In genomic region chr22:24455039-24455438, GRCh38 we compare ENCODE assay signal across 1 cellular context.
TF ChIP-seq lines count a peak whose summit lies in the region.

No MANE protein-coding gene starts in this region.

TF ChIP-seq in K562, 482 proteins besides CTCF, POLR2A, EP300 and RAD21:
- TF ChIP-seq ZBTB12 (CRISPR knock-in tag; IDR thresholded peaks at IDR 0.05) (no peak), MYNN (IDR thresholded peaks at IDR 0.05) (no peak), MYNN (CRISPR knock-in tag; IDR thresholded peaks at IDR 0.05) (no peak), RNF219 (CRISPR knock-in tag; IDR thresholded peaks at IDR 0.05) (no peak), NBN (IDR thresholded peaks at IDR 0.05; ENCODE audit: low read depth) (no peak), DPF2 (IDR thresholded peaks at IDR 0.05) (no peak), POLR2H (tag; IDR thresholded peaks at IDR 0.05; ENCODE audit: low read depth) (no peak), ZFP1 (CRISPR knock-in tag; IDR thresholded peaks at IDR 0.05) (no peak), ZNF431 (CRISPR knock-in tag; IDR thresholded peaks at IDR 0.05) (no peak), HDGF (IDR thresholded peaks at IDR 0.05) (no peak), HLTF (IDR thresholded peaks at IDR 0.05) (no peak), CREB3 (tag; conservative IDR thresholded peaks at IDR 0.05; ENCODE audit: low read depth) (no peak), ZKSCAN1 (IDR thresholded peaks at IDR 0.05; ENCODE audit: low read depth, low read length) (no peak), TAF1 (IDR thresholded peaks at IDR 0.05; ENCODE audit: control insufficient read depth, extremely low read depth, insufficient read depth, low read length, severe bottlenecking) (no peak), ARID3A (IDR thresholded peaks at IDR 0.05; ENCODE audit: borderline replicate concordance, low read depth, low read length) (no peak), IRF9 (tag; IDR thresholded peaks at IDR 0.05) (no peak), ZNF175 (CRISPR knock-in tag; IDR thresholded peaks at IDR 0.05; ENCODE audit: low read depth) (no peak), DEAF1 (CRISPR knock-in tag; IDR thresholded peaks at IDR 0.05) (no peak), MAFF (IDR thresholded peaks at IDR 0.05; ENCODE audit: low read length) (no peak), ATF7 (IDR thresholded peaks at IDR 0.05) (no peak)
TF ChIP-seq in K562: peak in this region for 0.
